In genomic region chr2:168534926-168535325, GRCh38 we compare ENCODE assay signal across 17 cellular contexts.
A peak's percentile ranks its signal among the peaks of the same experiment; 100 is the strongest.
DNase-seq lines count a peak whose midpoint lies in the region; ATAC-seq, FAIRE-seq and TF ChIP-seq lines count a peak whose summit lies in the region.
"Had no signal": no experiment of that assay in that cellular context is flagged by ENCODE, and none has a peak within 500 bp of the region (broad histone marks: within the 10 kb centered on the region; RNA-seq: fewer than 3 reads in every experiment).

No MANE protein-coding gene starts in this region.

- POLR2A ChIA-PET in H1 (lab: Charles Lee; ENCODE audit: partially characterized antibody), result no interaction called here

- DNase-seq in Right ventricle myocardium inferior (ENCODE audit: missing footprints) (peak; percentile 60), cardiac septum (ENCODE audit: low spot score) (no peak), NCI-H524 treated with DMSO at 0.1 percent for 48 hours (lab: John Stamatoyannopoulos, UW) (peak; percentile 91), H1 (ENCODE audit: low read depth in 1 of 2, low spot score in 2 of 2) (no peak), trophoblast cell (no peak), RCC 7860 (ENCODE audit: low spot score) (no peak), mucosa of descending colon (no peak)
- DNase-seq in effector memory CD4-positive, alpha-beta T cell, result no peak
- DNase-seq: CD8-positive, alpha-beta T cell; DMS153; NCI-H1105 treated with DMSO at 0.1 percent for 48 hours; NCI-H1694 treated with DMSO at 0.1 percent for 48 hours; NCI-H345; Peyer's patch; SHP77 treated with DMSO at 0.1 percent for 48 hours had no signal

- TF ChIP-seq EP300 in H1 (IDR thresholded peaks at IDR 0.05; ENCODE audit: borderline replicate concordance in 1 of 2, low read depth in 2 of 2, low read length in 2 of 2), result no peak

- H4K12ac ChIP-seq in trophoblast cell (ENCODE audit: low read depth, low read length), result no peak overlapping the region

- H4K8ac ChIP-seq in H1 (ENCODE audit: extremely low read depth, insufficient read depth, low read length), result no peak overlapping the region
- no peak overlapping the region for H4K8ac ChIP-seq in trophoblast cell (ENCODE audit: low read depth, low read length)

- H2AFZ ChIP-seq in H1 (ENCODE audit: low read length) (no peak overlapping the region), trophoblast cell (ENCODE audit: insufficient read depth, low read length, poor library complexity) (no peak overlapping the region)

- H3K23ac ChIP-seq in H1 (ENCODE audit: insufficient read length) (no peak overlapping the region), trophoblast cell (ENCODE audit: low read length) (no peak overlapping the region)

- H3K27ac ChIP-seq in H1 (ENCODE audit: low read depth, low read length), result no peak overlapping the region
- H3K27ac ChIP-seq in trophoblast cell (ENCODE audit: low read depth, low read length), result no peak overlapping the region
- H3K27ac ChIP-seq in effector memory CD4-positive, alpha-beta T cell (ENCODE audit: insufficient read depth, low read length, poor library complexity, severe bottlenecking), result no peak overlapping the region
- H3K27ac ChIP-seq: HL-60, Peyer's patch had no signal

- no peaks in the 10 kb centered on the region for H3K27me3 ChIP-seq in H1 (replicated peaks in 1 of 4; ENCODE audit: control insufficient read depth in 3 of 4, extremely low read depth in 1 of 4, insufficient read depth in 3 of 4, low read length in 3 of 4)
- H3K27me3 ChIP-seq in trophoblast cell (ENCODE audit: insufficient read depth, low read length), result no peaks in the 10 kb centered on the region
- no peaks in the 10 kb centered on the region for H3K27me3 ChIP-seq in effector memory CD4-positive, alpha-beta T cell (replicated peaks; ENCODE audit: control insufficient read depth, insufficient read depth, low read length, poor library complexity, severe bottlenecking)
- H3K27me3 ChIP-seq: Peyer's patch had no signal

- H2AK5ac ChIP-seq in H1 (ENCODE audit: low read depth, low read length) (peak overlapping the region; percentile 82; the same call in 1 of the 2 replicates), trophoblast cell (ENCODE audit: low read length) (no peak overlapping the region)

- ATAC-seq in Right ventricle myocardium inferior (no peak), mucosa of descending colon (no peak)
- ATAC-seq: CD8-positive, alpha-beta T cell had no signal

- peak overlapping the region; percentile 24; the same call in 1 of the 2 replicates for H2BK5ac ChIP-seq in H1 (ENCODE audit: low read depth, low read length)
- H2BK5ac ChIP-seq in trophoblast cell (ENCODE audit: low read depth, low read length, poor library complexity), result no peak overlapping the region

- H4K91ac ChIP-seq in H1 (replicated peaks; ENCODE audit: insufficient read length, low read length), result no peak overlapping the region
- no peak overlapping the region for H4K91ac ChIP-seq in trophoblast cell (ENCODE audit: low read depth, low read length)

- WGBS in H1 (ENCODE audit: extremely low coverage in 1 of 2, insufficient coverage in 1 of 2, insufficient read length in 1 of 2, insufficient replicate concordance in 2 of 2, low coverage in 1 of 2, low lambda C conversion rate in 2 of 2, missing lambda C conversion rate in 1 of 2), 2 experiments, result 97% methylated on average over 7 of the region's 7 CpGs; no CpG with 5 or more reads in 1 of the 2 experiments
- WGBS in trophoblast cell (ENCODE audit: extremely low coverage, insufficient coverage, insufficient read length), result no CpG with 5 or more reads among the region's 7 CpGs

- H2BK12ac ChIP-seq in H1 (ENCODE audit: low read depth, low read length) (0 out of 2 replicates have a peak overlapping the region, but pooled peaks have one; percentile 2), trophoblast cell (ENCODE audit: low read length) (peak overlapping the region; percentile 3)

- CTCF ChIA-PET in H1 (lab: Charles Lee; ENCODE audit: partially characterized antibody), result no interaction called here

- H3K4me2 ChIP-seq in H1 (ENCODE audit: insufficient read depth in 1 of 2, low read depth in 2 of 2, low read length in 2 of 2) (no peak overlapping the region), trophoblast cell (ENCODE audit: low read length) (no peak overlapping the region)

- H3K79me2 ChIP-seq in H1 (ENCODE audit: control insufficient read depth in 1 of 2, insufficient read depth in 2 of 2, low read length in 2 of 2) (peaks cover 0 to 84% of the 10 kb centered on the region in 2 experiments; a peak in 2 of 4 replicates), trophoblast cell (ENCODE audit: control insufficient read depth, insufficient read depth, low read length, poor library complexity) (peaks cover 2% of the 10 kb centered on the region)

- H3K14ac ChIP-seq in H1 (ENCODE audit: insufficient read length) (no peak overlapping the region), trophoblast cell (ENCODE audit: low read length) (no peak overlapping the region)

- no peaks in the 10 kb centered on the region; a peak in 1 of 8 replicates for H3K36me3 ChIP-seq in H1 (ENCODE audit: control insufficient read depth in 2 of 4, insufficient read depth in 4 of 4, low read length in 3 of 4)
- peaks cover 0 to 2% of the 10 kb centered on the region in 2 experiments for H3K36me3 ChIP-seq in trophoblast cell (ENCODE audit: control insufficient read depth in 1 of 2, insufficient read depth in 2 of 2, low read length in 2 of 2)
- no peaks in the 10 kb centered on the region for H3K36me3 ChIP-seq in effector memory CD4-positive, alpha-beta T cell (ENCODE audit: control insufficient read depth, insufficient read depth, low read length)
- no peaks in the 10 kb centered on the region for H3K36me3 ChIP-seq in mucosa of descending colon (ENCODE audit: low read depth)
- H3K36me3 ChIP-seq: Peyer's patch had no signal

- H3K18ac ChIP-seq in H1 (ENCODE audit: extremely low read depth, low read length) (no peak overlapping the region), trophoblast cell (ENCODE audit: low read length) (peak overlapping the region; percentile 88)

- no peak overlapping the region for H4K5ac ChIP-seq in H1 (ENCODE audit: insufficient read length, low read depth, low read length)

- no peak overlapping the region for H3K56ac ChIP-seq in H1 (replicated peaks; ENCODE audit: insufficient read length, low read depth, low read length)

- no peak for TF ChIP-seq RAD21 in H1 (IDR thresholded peaks at IDR 0.05 in 1 of 2, conservative IDR thresholded peaks at IDR 0.05 in 1 of 2; ENCODE audit: low read depth in 2 of 2, low read length in 2 of 2)

- peaks cover 0 to 7% (median 2%) of the 10 kb centered on the region in 4 experiments; a peak in 4 of 7 replicates for H3K4me1 ChIP-seq in H1 (replicated peaks in 1 of 4; ENCODE audit: control insufficient read depth in 3 of 4, insufficient read depth in 4 of 4, low read length in 3 of 4)
- peaks cover 12% of the 10 kb centered on the region in 2 experiments for H3K4me1 ChIP-seq in trophoblast cell (ENCODE audit: control insufficient read depth in 1 of 2, insufficient read depth in 2 of 2, low read length in 2 of 2)
- H3K4me1 ChIP-seq in effector memory CD4-positive, alpha-beta T cell (ENCODE audit: control insufficient read depth, insufficient read depth, low read length, poor library complexity, severe bottlenecking), result no peaks in the 10 kb centered on the region
- no peaks in the 10 kb centered on the region for H3K4me1 ChIP-seq in mucosa of descending colon (ENCODE audit: low read depth)

- intact Hi-C loops in Right ventricle myocardium inferior (cut with DNase I) (loop anchor here (5.0 kb wide), 1 partner anchor 32 kb away; no protein-coding TSS in a partner anchor), cardiac septum (cut with DNase I) (no loop called here), mucosa of descending colon (cut with DNase I, micrococcal nuclease) (no loop called here)

- no peak overlapping the region for H2BK15ac ChIP-seq in H1 (ENCODE audit: low read length)

- H3K9ac ChIP-seq in H1 (replicated peaks in 1 of 4; ENCODE audit: extremely low read depth in 1 of 4, low read depth in 3 of 4, low read length in 3 of 4) (no peak overlapping the region), trophoblast cell (ENCODE audit: low read length) (no peak overlapping the region)

- H4K20me1 ChIP-seq in H1 (replicated peaks in 1 of 2; ENCODE audit: control insufficient read depth in 1 of 2, insufficient read depth in 2 of 2, low read length in 2 of 2), result peaks cover 0 to 2% of the 10 kb centered on the region in 2 experiments

- H3K4ac ChIP-seq in H1 (replicated peaks; ENCODE audit: insufficient read length, low read depth, low read length), result no peak overlapping the region
- H3K4ac ChIP-seq in trophoblast cell (ENCODE audit: low read depth, low read length), result no peak overlapping the region

- H3K9me3 ChIP-seq in H1 (ENCODE audit: insufficient read depth in 2 of 2, low read depth in 1 of 2, low read length in 1 of 2), result peaks cover 0 to 3% of the 10 kb centered on the region in 2 experiments; a peak in 1 of 4 replicates
- no peaks in the 10 kb centered on the region for H3K9me3 ChIP-seq in trophoblast cell (ENCODE audit: insufficient read depth, low read depth, low read length)
- H3K9me3 ChIP-seq in effector memory CD4-positive, alpha-beta T cell (ENCODE audit: control insufficient read depth, low read length), result peaks cover 2% of the 10 kb centered on the region
- peaks cover 6% of the 10 kb centered on the region for H3K9me3 ChIP-seq in mucosa of descending colon

- TF ChIP-seq CTCF in H1 (IDR thresholded peaks at IDR 0.05; ENCODE audit: control extremely low read depth in 1 of 3, insufficient read depth in 1 of 3, low read depth in 1 of 3, low read length in 3 of 3), result no peak
- TF ChIP-seq CTCF in mucosa of descending colon (IDR thresholded peaks at IDR 0.05), result no peak

- FAIRE-seq in H1 (lab: Jason Lieb, UNC) (no peak), RCC 7860 (lab: Jason Lieb, UNC) (no peak)
- FAIRE-seq: HTR-8/SVneo had no signal

- no peaks in the 10 kb centered on the region for H3K23me2 ChIP-seq in H1 (ENCODE audit: low read depth, low read length)

- H3K4me3 ChIP-seq in H1 (ENCODE audit: extremely low read depth in 1 of 4, insufficient read depth in 2 of 4, low read depth in 3 of 4, low read length in 4 of 4) (no peak overlapping the region), trophoblast cell (ENCODE audit: low read depth, low read length) (no peak overlapping the region), mucosa of descending colon (no peak overlapping the region)
- H3K4me3 ChIP-seq in effector memory CD4-positive, alpha-beta T cell (ENCODE audit: insufficient read depth, low read depth, low read length, poor library complexity, severe bottlenecking), result no peak overlapping the region
- H3K4me3 ChIP-seq: Peyer's patch had no signal

- peaks cover 6% of the 10 kb centered on the region for H3K79me1 ChIP-seq in H1 (ENCODE audit: low read depth, low read length)
- H3K79me1 ChIP-seq in trophoblast cell (ENCODE audit: low read length), result peaks cover 5% of the 10 kb centered on the region

- H2BK120ac ChIP-seq in H1 (replicated peaks; ENCODE audit: low read depth, low read length) (no peak overlapping the region), trophoblast cell (ENCODE audit: insufficient read depth, low read length, poor library complexity) (no peak overlapping the region)

- no peak for TF ChIP-seq POLR2A in H1 (IDR thresholded peaks at IDR 0.05; ENCODE audit: control extremely low read depth in 1 of 2, low read depth in 2 of 2, low read length in 2 of 2)

- H2BK20ac ChIP-seq in H1 (ENCODE audit: low read length), result no peak overlapping the region

TF ChIP-seq in H1, 55 proteins besides CTCF, POLR2A, EP300 and RAD21 (continues in another document):
- TF ChIP-seq MAFK (IDR thresholded peaks at IDR 0.05; ENCODE audit: low read depth, low read length) (no peak), KDM5A (IDR thresholded peaks at IDR 0.05; ENCODE audit: low read length) (no peak)

Comparison
In these comparisons a context has a peak if more than half of its experiments do, and no peak if none do; other contexts are left out.
1. DNase-seq: peak in Right ventricle myocardium inferior (single experiment) and NCI-H524 treated with DMSO at 0.1 percent for 48 hours (single experiment); none in cardiac septum (single experiment), H1 (0 of 2), trophoblast cell (0 of 2), effector memory CD4-positive, alpha-beta T cell (0 of 3), RCC 7860 (single experiment) and mucosa of descending colon (0 of 3).